Comparison of ENCODE assay signal across 8 cellular contexts in the genomic region with DNA sequence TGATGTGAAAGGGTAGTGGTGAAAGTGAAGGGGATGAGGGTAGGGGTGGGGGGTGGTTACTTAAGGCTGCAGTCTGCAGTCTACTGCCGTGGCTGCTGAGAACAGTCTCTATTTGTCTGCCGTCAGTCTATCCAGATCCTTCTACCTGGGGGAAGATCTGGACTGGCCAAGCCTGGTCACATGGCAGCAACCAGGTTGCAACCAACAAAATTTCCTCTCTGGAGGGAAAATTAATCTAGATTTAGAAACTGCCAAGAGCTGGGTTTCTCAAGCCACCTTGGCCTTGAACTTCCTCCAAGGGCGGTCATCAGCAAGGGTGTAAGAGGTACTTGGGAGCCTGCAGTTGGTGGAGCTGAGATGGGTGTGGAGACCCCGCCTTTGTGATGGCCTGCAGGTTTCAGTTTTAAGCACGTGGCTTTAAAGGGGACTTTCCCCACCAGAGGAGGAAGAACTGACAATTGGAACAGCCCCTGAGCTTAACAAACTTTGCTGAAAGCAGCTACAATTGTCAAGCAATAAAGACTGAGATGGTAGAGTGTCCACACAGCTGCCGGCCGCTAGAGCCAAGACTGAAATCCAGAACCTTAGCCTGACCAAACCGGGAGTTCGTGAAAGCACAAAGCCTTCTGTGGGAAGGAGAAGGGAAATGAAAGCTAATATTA. TPM values are rescaled to one million over a fixed set of nuclear protein-coding genes. Genes with fewer than 3 reads are reported as not detected.
DNase-seq lines count a peak whose midpoint lies in the region; ATAC-seq and TF ChIP-seq lines count a peak whose summit lies in the region.

No MANE protein-coding gene starts in this region.

- TF ChIP-seq RAD21 in IMR-90 (IDR thresholded peaks at IDR 0.05; ENCODE audit: low read length), result no peak

- peaks cover 5% of the 10 kb centered on the region for H3K9me1 ChIP-seq in IMR-90 (ENCODE audit: insufficient read depth, low read length)

- peak; percentile 84 to 85 for ATAC-seq in CD4-positive, CD25-positive, alpha-beta regulatory T cell (ENCODE audit: low read depth in 2 of 2)
- ATAC-seq in GM21390 (IDR thresholded peaks at IDR 0.05; ENCODE audit: unreplicated experiment), result peak; percentile 67
- no peak for ATAC-seq in IMR-90 (ENCODE audit: low read depth)

- no peaks in the 10 kb centered on the region for H4K20me1 ChIP-seq in IMR-90 (ENCODE audit: insufficient read depth, low read length)

- H3K27me3 Mint-ChIP-seq in CD4-positive, CD25-positive, alpha-beta regulatory T cell, result no peaks in the 10 kb centered on the region

- no peak overlapping the region for H3K18ac ChIP-seq in IMR-90 (ENCODE audit: low read depth, low read length)

- TF ChIP-seq POLR2A in IMR-90 (IDR thresholded peaks at IDR 0.05; ENCODE audit: low read depth, low read length) (no peak), prostate gland (IDR thresholded peaks at IDR 0.05) (no peak)

- H3K27ac Mint-ChIP-seq in CD4-positive, CD25-positive, alpha-beta regulatory T cell, result peak overlapping the region; percentile 95 to 97 (median 97)

- H4K91ac ChIP-seq in IMR-90 (ENCODE audit: insufficient read depth, low read depth, low read length), result no peak overlapping the region

- H3K4me2 ChIP-seq in IMR-90 (ENCODE audit: low read depth, low read length), result no peak overlapping the region

- H3K36me3 ChIP-seq in CD4-positive, CD25-positive, alpha-beta regulatory T cell (ENCODE audit: control insufficient read depth, insufficient read depth, low read length), result peaks cover 3% of the 10 kb centered on the region
- no peaks in the 10 kb centered on the region for H3K36me3 ChIP-seq in IMR-90 (ENCODE audit: control insufficient read depth, insufficient read depth, low read length)
- H3K36me3 ChIP-seq in muscle layer of duodenum (ENCODE audit: control insufficient read depth in 1 of 2, insufficient read depth in 2 of 2, low read length in 2 of 2), result no peaks in the 10 kb centered on the region
- H3K36me3 ChIP-seq in tibial artery, result no peaks in the 10 kb centered on the region
- no peaks in the 10 kb centered on the region for H3K36me3 ChIP-seq in prostate gland

- peaks cover 0 to 17% of the 10 kb centered on the region in 2 experiments; a peak in 1 of 4 replicates for H3K79me1 ChIP-seq in IMR-90 (ENCODE audit: low read depth in 1 of 2, low read length in 2 of 2)

- peak overlapping the region; percentile 72 to 84 (median 78) for H3K4me3 Mint-ChIP-seq in CD4-positive, CD25-positive, alpha-beta regulatory T cell

- peak overlapping the region; percentile 44 for H2AFZ ChIP-seq in IMR-90 (replicated peaks; ENCODE audit: low read length, poor library complexity)

- H2BK20ac ChIP-seq in IMR-90 (ENCODE audit: low read depth, low read length), result no peak overlapping the region

- peaks cover 3% of the 10 kb centered on the region for H3K36me3 Mint-ChIP-seq in CD4-positive, CD25-positive, alpha-beta regulatory T cell

- H3K9me3 ChIP-seq in CD4-positive, CD25-positive, alpha-beta regulatory T cell (ENCODE audit: control insufficient read depth in 2 of 2, low read length in 2 of 2), result no peaks in the 10 kb centered on the region
- H3K9me3 ChIP-seq in IMR-90 (ENCODE audit: control insufficient read depth, insufficient read depth, low read length), result no peaks in the 10 kb centered on the region
- H3K9me3 ChIP-seq in muscle layer of duodenum (ENCODE audit: control insufficient read depth in 1 of 2, low read length in 2 of 2), result no peaks in the 10 kb centered on the region
- H3K9me3 ChIP-seq in tibial artery, result no peaks in the 10 kb centered on the region
- no peaks in the 10 kb centered on the region for H3K9me3 ChIP-seq in prostate gland

- peak overlapping the region; percentile 95 for H3K27ac ChIP-seq in CD4-positive, CD25-positive, alpha-beta regulatory T cell (ENCODE audit: insufficient read depth, low read length, poor library complexity, severe bottlenecking)
- no peak overlapping the region for H3K27ac ChIP-seq in IMR-90 (ENCODE audit: insufficient read depth, low read length)
- H3K27ac ChIP-seq in muscle layer of duodenum (ENCODE audit: low read length), result peak overlapping the region; percentile 23
- no peak overlapping the region for H3K27ac ChIP-seq in tibial artery
- H3K27ac ChIP-seq in prostate gland, result no peak overlapping the region

- no peaks in the 10 kb centered on the region for H3K27me3 ChIP-seq in CD4-positive, CD25-positive, alpha-beta regulatory T cell (ENCODE audit: control insufficient read depth, insufficient read depth, low read length)
- H3K27me3 ChIP-seq in IMR-90 (ENCODE audit: control insufficient read depth, insufficient read depth, low read length) (no peaks in the 10 kb centered on the region), muscle layer of duodenum (ENCODE audit: low read depth, low read length) (no peaks in the 10 kb centered on the region), tibial artery (no peaks in the 10 kb centered on the region), prostate gland (replicated peaks; ENCODE audit: insufficient read depth) (no peaks in the 10 kb centered on the region)

- peak; percentile 71 to 98 (median 83) for DNase-seq in CD4-positive, CD25-positive, alpha-beta regulatory T cell
- no peak for DNase-seq in IMR-90
- peak; percentile 39 to 61 for DNase-seq in activated CD8-positive, alpha-beta memory T cell treated with anti-CD3 and anti-CD28 coated beads for 4 hours (ENCODE audit: low read depth in 2 of 2)
- DNase-seq in NCI-H146 (lab: John Stamatoyannopoulos, UW), result no peak
- DNase-seq in tibial artery, result no peak
- DNase-seq in prostate gland (ENCODE audit: low spot score), result no peak

- no peak overlapping the region for H3K9ac ChIP-seq in IMR-90 (ENCODE audit: low read depth, low read length)

- 92% methylated on average over 2 of the region's 9 CpGs; no CpG with 5 or more reads in 1 of the 2 experiments for WGBS in IMR-90 (ENCODE audit: extremely low coverage in 2 of 2, insufficient read length in 1 of 2), 2 experiments
- WGBS in prostate gland, result 59% methylated on average over 9 of the region's 9 CpGs

- no peak for TF ChIP-seq CTCF in IMR-90 (conservative IDR thresholded peaks at IDR 0.05; ENCODE audit: low read depth, low read length)
- no peak for TF ChIP-seq CTCF in tibial artery (IDR thresholded peaks at IDR 0.05)
- TF ChIP-seq CTCF in prostate gland (IDR thresholded peaks at IDR 0.05), result no peak

- in situ Hi-C loops in IMR-90 (cut with MboI; ENCODE audit: low sequenced_read_pairs), result no loop called here

- no peak overlapping the region for H3K56ac ChIP-seq in IMR-90 (ENCODE audit: extremely low read depth, insufficient read depth, low read length)

- H2BK120ac ChIP-seq in IMR-90 (ENCODE audit: low read depth, low read length), result no peak overlapping the region

- intact Hi-C loops in IMR-90 (cut with micrococcal nuclease) (no loop called here), tibial artery (cut with DNase I; ENCODE audit: low total_unique reads) (no loop called here), prostate gland (cut with DNase I) (no loop called here)

- H2AK5ac ChIP-seq in IMR-90 (ENCODE audit: low read depth, low read length), result no peak overlapping the region; the same call in 1 of the 2 replicates

- peak overlapping the region; percentile 11 for H2AK9ac ChIP-seq in IMR-90 (replicated peaks; ENCODE audit: low read depth, low read length, poor library complexity)

- no peak overlapping the region for H3K23ac ChIP-seq in IMR-90 (ENCODE audit: low read depth, low read length)

- no peak overlapping the region for H2BK5ac ChIP-seq in IMR-90 (ENCODE audit: low read depth, low read length, poor library complexity, severe bottlenecking)

- H3K4me1 Mint-ChIP-seq in CD4-positive, CD25-positive, alpha-beta regulatory T cell, result peaks cover 12 to 41% (median 32%) of the 10 kb centered on the region in 4 donors

- H3K9me3 Mint-ChIP-seq in CD4-positive, CD25-positive, alpha-beta regulatory T cell, result peaks cover 0 to 1% (median 0%) of the 10 kb centered on the region in 7 donors

- H3K4me1 ChIP-seq in CD4-positive, CD25-positive, alpha-beta regulatory T cell (ENCODE audit: control insufficient read depth, insufficient read depth, low read length, poor library complexity, severe bottlenecking), result peaks cover 19% of the 10 kb centered on the region
- no peaks in the 10 kb centered on the region; the same call in 1 of the 2 replicates for H3K4me1 ChIP-seq in IMR-90 (ENCODE audit: control insufficient read depth, insufficient read depth, low read length)
- no peaks in the 10 kb centered on the region for H3K4me1 ChIP-seq in muscle layer of duodenum (ENCODE audit: control insufficient read depth in 1 of 2, insufficient read depth in 2 of 2, low read length in 2 of 2)
- H3K4me1 ChIP-seq in tibial artery, result no peaks in the 10 kb centered on the region
- no peaks in the 10 kb centered on the region for H3K4me1 ChIP-seq in prostate gland (replicated peaks)

- peak overlapping the region; percentile 10; the same call in 1 of the 3 replicates for H2BK15ac ChIP-seq in IMR-90 (ENCODE audit: low read depth, low read length)

- dilution Hi-C loops in IMR-90 (cut with HindIII; ENCODE audit: low sequenced_read_pairs, unreplicated experiment), result no loop called here

- BruUV-seq in IMR-90 (replicated peaks; lab: Mats Ljungman, UMichigan), result no TSS peak

- peak overlapping the region; percentile 76 for H3K4me3 ChIP-seq in CD4-positive, CD25-positive, alpha-beta regulatory T cell (ENCODE audit: low read depth, low read length)
- H3K4me3 ChIP-seq in IMR-90 (ENCODE audit: insufficient read depth, low read depth, low read length), result no peak overlapping the region
- H3K4me3 ChIP-seq in muscle layer of duodenum (ENCODE audit: low read depth in 1 of 2, low read length in 2 of 2), result peak overlapping the region in 1 of 2 donors; percentile 45
- no peak overlapping the region for H3K4me3 ChIP-seq in tibial artery
- no peak overlapping the region for H3K4me3 ChIP-seq in prostate gland

- CTCF ChIA-PET in IMR-90 (lab: Yijun Ruan, JAX), result interaction anchor here (1.6 kb wide), 1 partner anchor 14 kb away, joined by 5 read pairs; no protein-coding TSS in a partner anchor

- H4K5ac ChIP-seq in IMR-90 (ENCODE audit: low read depth, low read length), result no peak overlapping the region

- no peak overlapping the region for H3K14ac ChIP-seq in IMR-90 (replicated peaks; ENCODE audit: low read depth, low read length)

- no peak overlapping the region for H4K8ac ChIP-seq in IMR-90 (ENCODE audit: low read depth in 2 of 2, low read length in 2 of 2)

- H3K4ac ChIP-seq in IMR-90 (ENCODE audit: low read depth, low read length), result no peak overlapping the region

- POLR2A ChIA-PET in IMR-90 (lab: Charles Lee; ENCODE audit: unreplicated experiment), result no interaction called here

RNA-seq across cellular contexts. Expression of gene KCMF1, which starts 31.4 kb away (rescaled TPM):
- total RNA-seq in CD4-positive, CD25-positive, alpha-beta regulatory T cell, result 80.0 TPM
- polyA plus RNA-seq in CD4-positive, CD25-positive, alpha-beta regulatory T cell, result 10 to 100 TPM; 21.3 to 41.8 (median 28.5) TPM
- total RNA-seq in IMR-90 (2012; rRNA removed) (108 and 118 TPM in 2 replicates), prostate gland (10 to 100 TPM; 20.5 to 33.1 TPM)
- polyA plus RNA-seq in IMR-90 (2012; rRNA removed), result 49.6 and 49.9 TPM in 2 replicates
- 7.8 and 8.4 TPM in 2 replicates for polyA plus RNA-seq in IMR-90 (2012; cell fraction: cytosol; rRNA removed)
- 5.9 and 39.0 TPM in 2 replicates for polyA plus RNA-seq in IMR-90 (2012; cell fraction: nucleus; rRNA removed; ENCODE audit: low replicate concordance)

RNA-seq across cellular contexts. Expression of gene TMSB10, which starts 34.1 kb away (rescaled TPM):
- 2,468 TPM for total RNA-seq in CD4-positive, CD25-positive, alpha-beta regulatory T cell
- polyA plus RNA-seq in CD4-positive, CD25-positive, alpha-beta regulatory T cell, result over 10,000 TPM in 1 of 4 donors, 1,000 to 10,000 TPM in 3; 7,086 to 10,693 (median 8,015) TPM
- total RNA-seq in IMR-90 (2012; rRNA removed) (842 and 3,620 TPM in 2 replicates), prostate gland (1,000 to 10,000 TPM; 1,100 to 3,014 TPM)
- 5,527 and 7,531 TPM in 2 replicates for polyA plus RNA-seq in IMR-90 (2012; rRNA removed)
- polyA plus RNA-seq in IMR-90 (2012; cell fraction: cytosol; rRNA removed), result 7,585 and 16,787 TPM in 2 replicates
- polyA plus RNA-seq in IMR-90 (2012; cell fraction: nucleus; rRNA removed; ENCODE audit: low replicate concordance), result 1,357 and 2,658 TPM in 2 replicates

RNA-seq across cellular contexts. Expression of gene TRABD2A, which starts 58.7 kb away (rescaled TPM):
- 48.8 TPM for total RNA-seq in CD4-positive, CD25-positive, alpha-beta regulatory T cell
- 10 to 100 TPM; 32.9 to 41.2 (median 38.7) TPM for polyA plus RNA-seq in CD4-positive, CD25-positive, alpha-beta regulatory T cell
- total RNA-seq in IMR-90 (2012; rRNA removed) (19.7 and 20.3 TPM in 2 replicates), prostate gland (10 to 100 TPM in 1 of 2 donors, not detected in 1; 10.3 TPM)
- 15.3 and 17.6 TPM in 2 replicates for polyA plus RNA-seq in IMR-90 (2012; rRNA removed)
- polyA plus RNA-seq in IMR-90 (2012; cell fraction: cytosol; rRNA removed), result 8.1 and 12.6 TPM in 2 replicates
- 7.4 and 9.4 TPM in 2 replicates for polyA plus RNA-seq in IMR-90 (2012; cell fraction: nucleus; rRNA removed; ENCODE audit: low replicate concordance)

Comparison
In these comparisons a context has a peak if more than half of its experiments do, and no peak if none do; other contexts are left out.
1. DNase-seq: peak in CD4-positive, CD25-positive, alpha-beta regulatory T cell (3 of 3) and activated CD8-positive, alpha-beta memory T cell treated with anti-CD3 and anti-CD28 coated beads for 4 hours (2 of 2); none in IMR-90 (single experiment), NCI-H146 (single experiment), tibial artery (0 of 2) and prostate gland (single experiment).
2. H3K27ac ChIP-seq: peak in CD4-positive, CD25-positive, alpha-beta regulatory T cell (single experiment) and muscle layer of duodenum (single experiment); none in IMR-90 (single experiment), tibial artery (0 of 2) and prostate gland (0 of 2).